Comparison of ENCODE assay signal across 8 cellular contexts in the genomic region with DNA sequence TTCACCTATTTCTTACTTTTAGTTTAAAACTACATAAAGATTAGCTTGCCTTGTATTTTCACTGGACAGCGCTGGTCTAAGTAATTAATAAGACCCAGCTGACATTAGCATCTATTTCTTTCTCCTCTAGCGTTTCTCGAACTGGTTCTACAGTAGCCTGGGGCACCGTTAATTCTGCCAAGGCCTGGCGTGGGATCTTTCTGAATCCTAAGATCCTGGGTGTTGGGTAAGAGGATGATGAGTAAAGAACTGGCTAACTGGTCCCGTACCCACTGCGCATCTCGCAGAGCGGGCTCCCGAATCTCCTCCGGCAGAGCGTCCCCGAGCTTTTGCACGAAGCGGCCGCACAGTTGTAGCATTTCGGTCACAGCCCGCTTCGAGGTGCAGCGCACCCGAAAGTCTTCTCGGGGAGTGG. TPM values are rescaled to one million over a fixed set of nuclear protein-coding genes. Genes with fewer than 3 reads are reported as not detected.
A peak's percentile ranks its signal among the peaks of the same experiment; 100 is the strongest.
DNase-seq lines count a peak whose midpoint lies in the region; ATAC-seq and TF ChIP-seq lines count a peak whose summit lies in the region.

No MANE protein-coding gene starts in this region.

- ATAC-seq in GM19395 (IDR thresholded peaks at IDR 0.05; ENCODE audit: unreplicated experiment), result peak; percentile 24
- ATAC-seq in HG03432 (IDR thresholded peaks at IDR 0.05; ENCODE audit: unreplicated experiment), result peak; percentile 41
- ATAC-seq in Panc1, result peak; percentile 87

- H3K36me3 ChIP-seq in Panc1 (ENCODE audit: control insufficient read depth, insufficient read depth, low read length) (peaks cover 2% of the 10 kb centered on the region), ectodermal cell (ENCODE audit: control insufficient read depth, insufficient read depth, low read length) (peaks cover 8% of the 10 kb centered on the region), mucosa of rectum (ENCODE audit: control insufficient read depth in 2 of 2, insufficient read depth in 2 of 2, low read length in 2 of 2) (peaks cover 0 to 5% of the 10 kb centered on the region in 2 donors)

- H3K9ac ChIP-seq in mucosa of rectum (ENCODE audit: low read depth in 1 of 2, low read length in 2 of 2), result peak overlapping the region; percentile 95 to 98

- no peaks in the 10 kb centered on the region for H3K27me3 ChIP-seq in Panc1 (ENCODE audit: control insufficient read depth, insufficient read depth, low read length)
- no peaks in the 10 kb centered on the region for H3K27me3 ChIP-seq in ectodermal cell (ENCODE audit: control insufficient read depth, insufficient read depth, low read length, poor library complexity, severe bottlenecking)
- no peaks in the 10 kb centered on the region for H3K27me3 ChIP-seq in mucosa of rectum (ENCODE audit: control insufficient read depth in 2 of 2, insufficient read depth in 2 of 2, low read length in 2 of 2)

- in situ Hi-C loops in Panc1 (cut with HindIII; ENCODE audit: low pct_unique_long_range_greater_than_20kb, low sequenced_read_pairs), result no loop called here

- CTCF ChIA-PET in Panc1 (lab: Charles Lee), result no interaction called here

- H3K27ac ChIP-seq in Panc1 (ENCODE audit: low read length) (peak overlapping the region; percentile 81), ectodermal cell (ENCODE audit: insufficient read depth, low read depth, low read length, poor library complexity, severe bottlenecking) (peak overlapping the region; percentile 31), mucosa of rectum (ENCODE audit: low read depth in 2 of 2, low read length in 2 of 2) (peak overlapping the region; percentile 94 to 95)

- POLR2A ChIA-PET in Panc1 (lab: Charles Lee), result interaction anchor here (0.6 kb wide), 2 partner anchors 14 to 173 kb away, joined by 3 to 4 read pairs; no protein-coding TSS in a partner anchor

- no peak for TF ChIP-seq CTCF in Panc1 (IDR thresholded peaks at IDR 0.05)

- TSS peak; percentile 95 for BruUV-seq in Panc1 (replicated peaks; lab: Mats Ljungman, UMichigan)

- H3K4me3 ChIP-seq in Panc1 (ENCODE audit: low read depth in 2 of 2, low read length in 2 of 2) (peak overlapping the region; percentile 94 to 98), ectodermal cell (ENCODE audit: insufficient read depth, low read depth, low read length) (peak overlapping the region; percentile 83), mucosa of rectum (ENCODE audit: low read length in 2 of 2) (peak overlapping the region; percentile 97 to 100)

- DNase-seq in DMS153 (lab: John Stamatoyannopoulos, UW), result peak; percentile 62
- no peak for DNase-seq in Panc1 (ENCODE audit: low read depth, low spot score)
- DNase-seq in HuH-7 (ENCODE audit: low spot score), result no peak
- DNase-seq in stimulated activated CD4-positive, alpha-beta T cell treated with anti-CD3 and anti-CD28 coated beads, Interleukin-4, amount 100 ng/mL, for 1 hour, result no peak

- 1% methylated on average over 22 of the region's 22 CpGs for WGBS in ectodermal cell, 2 experiments

- no peaks in the 10 kb centered on the region for H3K9me3 ChIP-seq in Panc1 (ENCODE audit: control insufficient read depth, insufficient read depth, low read depth, low read length)
- H3K9me3 ChIP-seq in ectodermal cell (ENCODE audit: control insufficient read depth, low read length), result no peaks in the 10 kb centered on the region
- H3K9me3 ChIP-seq in mucosa of rectum (ENCODE audit: control insufficient read depth in 2 of 2, low read length in 2 of 2), result no peaks in the 10 kb centered on the region

- H3K4me1 ChIP-seq in Panc1 (ENCODE audit: control insufficient read depth, insufficient read depth, low read length), result peaks cover 8% of the 10 kb centered on the region; the same call in 1 of the 2 replicates
- H3K4me1 ChIP-seq in ectodermal cell (ENCODE audit: control insufficient read depth, insufficient read depth, low read length), result no peaks in the 10 kb centered on the region
- H3K4me1 ChIP-seq in mucosa of rectum (ENCODE audit: control insufficient read depth in 2 of 2, insufficient read depth in 2 of 2, low read length in 2 of 2), result peaks cover 3 to 5% of the 10 kb centered on the region in 2 donors

- intact Hi-C loops in Panc1 (cut with micrococcal nuclease; ENCODE audit: unreplicated experiment), result no loop called here

RNA-seq across cellular contexts. Expression of gene NSL1, which starts 0.3 kb away (rescaled TPM):
- total RNA-seq in Panc1 (2021; ENCODE audit: unreplicated experiment), result 21.8 TPM
- polyA plus RNA-seq in Panc1 (2012; ENCODE audit: insufficient read length), result 13.2 TPM
- 38.8 TPM for polyA plus RNA-seq in ectodermal cell (2013, experiment 1 of 4)
- 42.0 TPM for polyA plus RNA-seq in ectodermal cell (2013, experiment 2 of 4)
- 32.7 TPM for polyA plus RNA-seq in ectodermal cell (2013, experiment 3 of 4)
- polyA plus RNA-seq in ectodermal cell (2013, experiment 4 of 4), result 34.9 TPM

RNA-seq across cellular contexts. Expression of gene TATDN3, which starts 0.4 kb away (rescaled TPM):
- total RNA-seq in Panc1 (2021; ENCODE audit: unreplicated experiment), result 9.5 TPM
- polyA plus RNA-seq in Panc1 (2012; ENCODE audit: insufficient read length), result 11.4 TPM
- 13.3 TPM for polyA plus RNA-seq in ectodermal cell (2013, experiment 1 of 4)
- polyA plus RNA-seq in ectodermal cell (2013, experiment 2 of 4), result 11.1 TPM
- 11.6 TPM for polyA plus RNA-seq in ectodermal cell (2013, experiment 3 of 4)
- 12.9 TPM for polyA plus RNA-seq in ectodermal cell (2013, experiment 4 of 4)

RNA-seq across cellular contexts. Expression of gene SPATA45, which starts 56.2 kb away (rescaled TPM):
- not detected for total RNA-seq in Panc1 (2021; ENCODE audit: unreplicated experiment)
- polyA plus RNA-seq in Panc1 (2012; ENCODE audit: insufficient read length), result not detected
- polyA plus RNA-seq in ectodermal cell (2013, experiment 1 of 4), result not detected
- 0.48 TPM for polyA plus RNA-seq in ectodermal cell (2013, experiment 2 of 4)
- polyA plus RNA-seq in ectodermal cell (2013, experiment 3 of 4), result 0.91 TPM
- polyA plus RNA-seq in ectodermal cell (2013, experiment 4 of 4), result not detected

Comparison
In these comparisons a context has a peak if more than half of its experiments do, and no peak if none do; other contexts are left out.
1. ATAC-seq: peak in every context shown above with its lines; median percentile 87 in Panc1; 41 in HG03432; 24 in GM19395.
2. H3K27ac ChIP-seq: peak in every context shown above with its lines; median percentile 94 in mucosa of rectum; 81 in Panc1; 31 in ectodermal cell.